12 cellular contexts compared by ENCODE assay signal in genomic region chr5:150639751-150640150, GRCh38. TPM values are rescaled to one million over a fixed set of nuclear protein-coding genes. Genes with fewer than 3 reads are reported as not detected.
DNase-seq lines count a peak whose midpoint lies in the region; ATAC-seq, FAIRE-seq and TF ChIP-seq lines count a peak whose summit lies in the region.
"Had no signal": no experiment of that assay in that cellular context is flagged by ENCODE, and none has a peak within 500 bp of the region (broad histone marks: within the 10 kb centered on the region; RNA-seq: fewer than 3 reads in every experiment).

No MANE protein-coding gene starts in this region.

- ATAC-seq in RWPE2 (ENCODE audit: low read depth), result no peak

- peak overlapping the region; percentile 14 for H2BK120ac ChIP-seq in H1 (replicated peaks; ENCODE audit: low read depth, low read length)

- H3K4me3 ChIP-seq in RWPE2 (ENCODE audit: severe bottlenecking) (no peak overlapping the region), H1 (ENCODE audit: extremely low read depth in 1 of 4, insufficient read depth in 2 of 4, low read depth in 3 of 4, low read length in 4 of 4) (no peak overlapping the region), muscle layer of colon (ENCODE audit: low read depth in 1 of 2, low read length in 2 of 2) (no peak overlapping the region), thyroid gland (replicated peaks in 1 of 3) (no peak overlapping the region)
- H3K4me3 ChIP-seq: HAP-1 had no signal

- peak overlapping the region; percentile 66 for H3K4ac ChIP-seq in H1 (replicated peaks; ENCODE audit: insufficient read length, low read depth, low read length)

- H3K27ac ChIP-seq in RWPE2 (ENCODE audit: poor library complexity, severe bottlenecking) (peak overlapping the region; percentile 93), H1 (ENCODE audit: low read depth, low read length) (no peak overlapping the region), muscle layer of colon (ENCODE audit: low read depth, low read length) (peak overlapping the region; percentile 60), thyroid gland (peak overlapping the region in 2 of 3 donors; percentile 78 to 87)

- H3K9me3 ChIP-seq in RWPE2 (ENCODE audit: severe bottlenecking) (no peaks in the 10 kb centered on the region), H1 (ENCODE audit: insufficient read depth in 2 of 2, low read depth in 1 of 2, low read length in 1 of 2) (no peaks in the 10 kb centered on the region), muscle layer of colon (ENCODE audit: low read length) (no peaks in the 10 kb centered on the region), thyroid gland (no peaks in the 10 kb centered on the region)
- H3K9me3 ChIP-seq: HAP-1 had no signal

- H3K79me1 ChIP-seq in H1 (ENCODE audit: low read depth, low read length), result no peaks in the 10 kb centered on the region

- H2AK5ac ChIP-seq in H1 (ENCODE audit: low read depth, low read length), result no peak overlapping the region

- 76% methylated on average over 5 of the region's 5 CpGs; no CpG with 5 or more reads in 1 of the 2 experiments for WGBS in H1 (ENCODE audit: extremely low coverage in 1 of 2, insufficient coverage in 1 of 2, insufficient read length in 1 of 2, insufficient replicate concordance in 2 of 2, low coverage in 1 of 2, low lambda C conversion rate in 2 of 2, missing lambda C conversion rate in 1 of 2), 2 experiments
- 59 to 78% methylated on average over 5 of the region's 5 CpGs for WGBS in thyroid gland, 2 donors

- H3K4me2 ChIP-seq in H1 (ENCODE audit: insufficient read depth in 1 of 2, low read depth in 2 of 2, low read length in 2 of 2), result no peak overlapping the region

- FAIRE-seq in H1 (lab: Jason Lieb, UNC), result no peak
- FAIRE-seq: endometrium had no signal

- no peak overlapping the region for H4K5ac ChIP-seq in H1 (ENCODE audit: insufficient read length, low read depth, low read length)

- H3K4me1 ChIP-seq in RWPE2 (ENCODE audit: insufficient read depth, poor library complexity, severe bottlenecking) (peaks cover 79% of the 10 kb centered on the region), H1 (replicated peaks in 1 of 4; ENCODE audit: control insufficient read depth in 3 of 4, insufficient read depth in 4 of 4, low read length in 3 of 4) (peaks cover 0 to 22% (median 13%) of the 10 kb centered on the region in 4 experiments; a peak in 5 of 7 replicates), muscle layer of colon (ENCODE audit: insufficient read depth, low read length) (peaks cover 71% of the 10 kb centered on the region), thyroid gland (peaks cover 48 to 84% of the 10 kb centered on the region in 2 donors)

- CTCF ChIA-PET in H1 (lab: Charles Lee; ENCODE audit: partially characterized antibody), result interaction anchor here (1.0 to 18.4 kb wide), 11 partner anchors 11 to 337 kb away, joined by 3 to 247 read pairs (median 4); partner anchors contain the start of genes ARSI and MYOZ3

- no peak overlapping the region for H4K91ac ChIP-seq in H1 (replicated peaks; ENCODE audit: insufficient read length, low read length)

- POLR2A ChIA-PET in H1 (lab: Charles Lee; ENCODE audit: partially characterized antibody), result interaction anchor here (1.2 to 1.5 kb wide), 4 partner anchors 9 to 190 kb away, joined by 3 read pairs; no protein-coding TSS in a partner anchor

- H3K9ac ChIP-seq in H1 (replicated peaks in 1 of 4; ENCODE audit: extremely low read depth in 1 of 4, low read depth in 3 of 4, low read length in 3 of 4) (no peak overlapping the region), muscle layer of colon (ENCODE audit: low read length) (no peak overlapping the region)

- no peak for TF ChIP-seq CTCF in RWPE2 (IDR thresholded peaks at IDR 0.05; ENCODE audit: poor library complexity, severe bottlenecking)
- no peak for TF ChIP-seq CTCF in H1 (IDR thresholded peaks at IDR 0.05; ENCODE audit: control extremely low read depth in 1 of 3, insufficient read depth in 1 of 3, low read depth in 1 of 3, low read length in 3 of 3)
- TF ChIP-seq CTCF in thyroid gland (IDR thresholded peaks at IDR 0.05), result no peak

- no peaks in the 10 kb centered on the region for H3K79me2 ChIP-seq in H1 (ENCODE audit: control insufficient read depth in 1 of 2, insufficient read depth in 2 of 2, low read length in 2 of 2)

- no peak overlapping the region for H2BK5ac ChIP-seq in H1 (ENCODE audit: low read depth, low read length)

- H2AFZ ChIP-seq in H1 (ENCODE audit: low read length), result no peak overlapping the region

- H2BK12ac ChIP-seq in H1 (ENCODE audit: low read depth, low read length), result peak overlapping the region; percentile 23; the same call in 1 of the 2 replicates

- H3K18ac ChIP-seq in H1 (ENCODE audit: extremely low read depth, low read length), result 0 out of 2 replicates have a peak overlapping the region, but pooled peaks have one; percentile 28

- H3K36me3 ChIP-seq in RWPE2 (ENCODE audit: low read depth) (no peaks in the 10 kb centered on the region), H1 (ENCODE audit: control insufficient read depth in 2 of 4, insufficient read depth in 4 of 4, low read length in 3 of 4) (no peaks in the 10 kb centered on the region), muscle layer of colon (ENCODE audit: insufficient read depth, low read length) (no peaks in the 10 kb centered on the region), thyroid gland (no peaks in the 10 kb centered on the region)
- H3K36me3 ChIP-seq: HAP-1 had no signal

- H3K14ac ChIP-seq in H1 (ENCODE audit: insufficient read length), result no peak overlapping the region

- no peak overlapping the region for H3K23ac ChIP-seq in H1 (ENCODE audit: insufficient read length)

- TF ChIP-seq POLR2A in H1 (IDR thresholded peaks at IDR 0.05; ENCODE audit: control extremely low read depth in 1 of 2, low read depth in 2 of 2, low read length in 2 of 2), result no peak
- TF ChIP-seq POLR2A in thyroid gland (IDR thresholded peaks at IDR 0.05), result no peak

- H3K56ac ChIP-seq in H1 (replicated peaks; ENCODE audit: insufficient read length, low read depth, low read length), result no peak overlapping the region

- TF ChIP-seq EP300 in H1 (IDR thresholded peaks at IDR 0.05; ENCODE audit: borderline replicate concordance in 1 of 2, low read depth in 2 of 2, low read length in 2 of 2), result no peak

- DNase-seq in RWPE2 (ENCODE audit: low spot score), result no peak
- DNase-seq in H1 (ENCODE audit: low read depth in 1 of 2, low spot score in 2 of 2), result no peak
- DNase-seq in thyroid gland, result no peak
- no peak for DNase-seq in central memory CD4-positive, alpha-beta T cell
- DNase-seq in COLO668 (lab: John Stamatoyannopoulos, UW; ENCODE audit: unreplicated experiment), result no peak
- no peak for DNase-seq in NCI-H510A treated with DMSO at 0.1 percent for 48 hours (lab: John Stamatoyannopoulos, UW)
- DNase-seq: immature natural killer cell; NCI-H1436 treated with DMSO at 0.1 percent for 48 hours; NK-92 treated with Interleukin-12 subunit alpha and Interleukin-12 subunit beta, amount 100 ng/mL, for 24 hours had no signal

- no peak overlapping the region for H2BK15ac ChIP-seq in H1 (ENCODE audit: low read length)

- H4K8ac ChIP-seq in H1 (ENCODE audit: extremely low read depth, insufficient read depth, low read length), result no peak overlapping the region

- no peak overlapping the region; the same call in 1 of the 2 replicates for H2BK20ac ChIP-seq in H1 (ENCODE audit: low read length)

- TF ChIP-seq RAD21 in H1 (IDR thresholded peaks at IDR 0.05 in 1 of 2, conservative IDR thresholded peaks at IDR 0.05 in 1 of 2; ENCODE audit: low read depth in 2 of 2, low read length in 2 of 2), result no peak

- H3K23me2 ChIP-seq in H1 (ENCODE audit: low read depth, low read length), result no peaks in the 10 kb centered on the region

- intact Hi-C loops in thyroid gland (cut with DNase I), result no loop called here

- H3K27me3 ChIP-seq in RWPE2 (ENCODE audit: insufficient read depth, poor library complexity, severe bottlenecking) (no peaks in the 10 kb centered on the region), H1 (replicated peaks in 1 of 4; ENCODE audit: control insufficient read depth in 3 of 4, extremely low read depth in 1 of 4, insufficient read depth in 3 of 4, low read length in 3 of 4) (no peaks in the 10 kb centered on the region), muscle layer of colon (ENCODE audit: control insufficient read depth in 1 of 2, insufficient read depth in 2 of 2, low read length in 2 of 2) (no peaks in the 10 kb centered on the region), thyroid gland (no peaks in the 10 kb centered on the region)

- no peaks in the 10 kb centered on the region for H4K20me1 ChIP-seq in H1 (replicated peaks in 1 of 2; ENCODE audit: control insufficient read depth in 1 of 2, insufficient read depth in 2 of 2, low read length in 2 of 2)

RNA-seq across cellular contexts. Expression of gene SYNPO, which starts 0.7 kb away (rescaled TPM):
- total RNA-seq in H1 (2021; fragmentation: NEBNext Ultra II Directional; extraction: Animal tissue kit (Norgen Biotek cat#: 25700)), result 1.9 and 2.3 TPM in 2 replicates
- polyA plus RNA-seq in H1 (2011; rRNA removed), result 2.2 and 2.3 TPM in 2 replicates
- 1.7 TPM for polyA plus RNA-seq in H1 (2011; cell fraction: cytosol; rRNA removed)
- 3.0 TPM for polyA plus RNA-seq in H1 (2011; cell fraction: nucleus; rRNA removed)
- polyA plus RNA-seq in H1 (2012, experiment 1 of 2), result 0.95 to 1.6 TPM (median 1.3 TPM) in 4 replicates
- polyA plus RNA-seq in H1 (2012, experiment 2 of 2), result 1.3 TPM
- 1.9 TPM for polyA plus RNA-seq in H1 (2013, experiment 1 of 2)
- polyA plus RNA-seq in H1 (2013, experiment 2 of 2), result 1.7 TPM
- 1.8 and 5.5 TPM in 2 replicates for polyA minus RNA-seq in H1 (2011; rRNA and poly(A)+ RNA removed)
- 1.2 TPM for polyA minus RNA-seq in H1 (2011; cell fraction: cytosol; rRNA and poly(A)+ RNA removed)
- 3.1 TPM for polyA minus RNA-seq in H1 (2011; cell fraction: nucleus; rRNA and poly(A)+ RNA removed)
- 10 to 100 TPM in 3 of 4 donors, 1 to 10 TPM in 1; 8.8 to 19.3 (median 14.1) TPM for total RNA-seq in thyroid gland
- polyA plus RNA-seq: immature natural killer cell had no signal

RNA-seq across cellular contexts. Expression of gene MYOZ3, which starts 21.3 kb away (rescaled TPM):
- total RNA-seq in H1 (2021; fragmentation: NEBNext Ultra II Directional; extraction: Animal tissue kit (Norgen Biotek cat#: 25700)), result 19.1 and 19.4 TPM in 2 replicates
- 9.6 and 12.4 TPM in 2 replicates for polyA plus RNA-seq in H1 (2011; rRNA removed)
- 10.0 TPM for polyA plus RNA-seq in H1 (2011; cell fraction: cytosol; rRNA removed)
- 15.5 TPM for polyA plus RNA-seq in H1 (2011; cell fraction: nucleus; rRNA removed)
- polyA plus RNA-seq in H1 (2012, experiment 1 of 2), result 26.8 to 40.0 TPM (median 29.3 TPM) in 4 replicates
- 13.4 TPM for polyA plus RNA-seq in H1 (2012, experiment 2 of 2)
- polyA plus RNA-seq in H1 (2013, experiment 1 of 2), result 17.4 TPM
- 12.8 TPM for polyA plus RNA-seq in H1 (2013, experiment 2 of 2)
- polyA minus RNA-seq in H1 (2011; rRNA and poly(A)+ RNA removed), result 7.4 and 9.0 TPM in 2 replicates
- 21.7 TPM for polyA minus RNA-seq in H1 (2011; cell fraction: cytosol; rRNA and poly(A)+ RNA removed)
- 28.7 TPM for polyA minus RNA-seq in H1 (2011; cell fraction: nucleus; rRNA and poly(A)+ RNA removed)
- under 1 TPM in 3 of 4 donors, not detected in 1; 0.11 to 0.29 (median 0.13) TPM for total RNA-seq in thyroid gland
- polyA plus RNA-seq: immature natural killer cell had no signal

Comparison
In these comparisons a context has a peak if more than half of its experiments do, and no peak if none do; other contexts are left out.
1. RNA of gene MYOZ3, which starts 21.3 kb away (total RNA-seq): 19.1 to 19.4 TPM in H1; 0.11 to 0.29 TPM in thyroid gland; every median in the first group is over 10 times any median in the second.